ENCODE assay signal across 12 cellular contexts in genomic region chr1:40952744-40953315, GRCh38. TPM values are rescaled to one million over a fixed set of nuclear protein-coding genes. Genes with fewer than 3 reads are reported as not detected.
DNase-seq lines count a peak whose midpoint lies in the region; ATAC-seq and TF ChIP-seq lines count a peak whose summit lies in the region.
"Had no signal": no experiment of that assay in that cellular context is flagged by ENCODE, and none has a peak within 500 bp of the region (broad histone marks: within the 10 kb centered on the region; RNA-seq: fewer than 3 reads in every experiment).

No MANE protein-coding gene starts in this region.

- DNase-seq in Panc1 (ENCODE audit: low read depth, low spot score) (no peak), NCI-H2171 (lab: John Stamatoyannopoulos, UW) (no peak), NCI-H2107 treated with DMSO at 0.1 percent for 48 hours (lab: John Stamatoyannopoulos, UW; ENCODE audit: unreplicated experiment) (no peak)

- H3K27ac ChIP-seq in 22Rv1 (no peak overlapping the region), DOHH2 (ENCODE audit: low read depth, low read length) (no peak overlapping the region), Panc1 (ENCODE audit: low read length) (peak overlapping the region; percentile 78)
- H3K27ac ChIP-seq: esophagus muscularis mucosa, gastrocnemius medialis, Peyer's patch, thyroid gland had no signal

- ATAC-seq in Panc1 (peak; percentile 29), HG02763 (IDR thresholded peaks at IDR 0.05; ENCODE audit: unreplicated experiment) (no peak), GM18907 (IDR thresholded peaks at IDR 0.05; ENCODE audit: unreplicated experiment) (no peak)

- POLR2A ChIA-PET in Panc1 (lab: Charles Lee) = no interaction called here

- H3K27me3 ChIP-seq in DOHH2 (ENCODE audit: control insufficient read depth, low read length) (peaks cover 16% of the 10 kb centered on the region), Panc1 (ENCODE audit: control insufficient read depth, insufficient read depth, low read length) (no peaks in the 10 kb centered on the region), endocrine pancreas (ENCODE audit: control insufficient read depth, insufficient read depth, low read length) (peaks cover 2% of the 10 kb centered on the region)
- H3K27me3 ChIP-seq: Peyer's patch, thyroid gland had no signal

- CTCF ChIA-PET in Panc1 (lab: Charles Lee) = interaction anchor here (0.5 to 3.7 kb wide), 9 partner anchors 12 to 505 kb away, joined by 3 to 22 read pairs (median 5); partner anchors contain the start of gene CITED4

- H3K9ac ChIP-seq in endocrine pancreas (ENCODE audit: control insufficient read depth, insufficient read depth, low read length) = peak overlapping the region; percentile 33

- no peaks in the 10 kb centered on the region for H4K20me1 ChIP-seq in DOHH2 (ENCODE audit: control insufficient read depth, insufficient read depth, low read depth, low read length)

- in situ Hi-C loops in Panc1 (cut with HindIII; ENCODE audit: low pct_unique_long_range_greater_than_20kb, low sequenced_read_pairs) = no loop called here

- H3K9me3 ChIP-seq in DOHH2 (ENCODE audit: control insufficient read depth, insufficient read depth, low read length) (no peaks in the 10 kb centered on the region), Panc1 (ENCODE audit: control insufficient read depth, insufficient read depth, low read depth, low read length) (no peaks in the 10 kb centered on the region), endocrine pancreas (ENCODE audit: control insufficient read depth, low read length) (no peaks in the 10 kb centered on the region)
- H3K9me3 ChIP-seq: esophagus muscularis mucosa, gastrocnemius medialis, Peyer's patch, thyroid gland had no signal

- H3K79me2 ChIP-seq in DOHH2 (ENCODE audit: control insufficient read depth, low read length) = no peaks in the 10 kb centered on the region

- no peaks in the 10 kb centered on the region for H3F3A ChIP-seq in DOHH2 (ENCODE audit: control insufficient read depth, insufficient read depth)

- no peak overlapping the region for H3K4me2 ChIP-seq in DOHH2 (ENCODE audit: low read length)

- H3K9me2 ChIP-seq in DOHH2 (replicated peaks; ENCODE audit: control insufficient read depth, low read length) = no peaks in the 10 kb centered on the region

- peak; percentile 67 for TF ChIP-seq CTCF in 22Rv1 (IDR thresholded peaks at IDR 0.05)
- TF ChIP-seq CTCF in DOHH2 (IDR thresholded peaks at IDR 0.05; ENCODE audit: low read depth, low read length, poor library complexity, severe bottlenecking) = peak; percentile 18
- TF ChIP-seq CTCF in Panc1 (IDR thresholded peaks at IDR 0.05) = no peak

- no peaks in the 10 kb centered on the region for H3K36me3 ChIP-seq in DOHH2 (ENCODE audit: control insufficient read depth, low read length)
- H3K36me3 ChIP-seq in Panc1 (ENCODE audit: control insufficient read depth, insufficient read depth, low read length) = no peaks in the 10 kb centered on the region
- H3K36me3 ChIP-seq in endocrine pancreas (ENCODE audit: control insufficient read depth, insufficient read depth, low read length) = no peaks in the 10 kb centered on the region
- H3K36me3 ChIP-seq: esophagus muscularis mucosa, gastrocnemius medialis, Peyer's patch, thyroid gland had no signal

- H3K4me3 ChIP-seq in DOHH2 (ENCODE audit: low read length) (no peak overlapping the region), Panc1 (ENCODE audit: low read depth in 2 of 2, low read length in 2 of 2) (no peak overlapping the region), endocrine pancreas (ENCODE audit: control insufficient read depth, insufficient read depth, low read length) (no peak overlapping the region)
- H3K4me3 ChIP-seq: esophagus muscularis mucosa, gastrocnemius medialis, Peyer's patch, thyroid gland had no signal

- intact Hi-C loops in Panc1 (cut with micrococcal nuclease; ENCODE audit: unreplicated experiment) = loop anchor here (1.0 to 5.0 kb wide), 3 partner anchors 90 to 181 kb away; partner anchors contain the start of gene CITED4

- H3K4me1 ChIP-seq in DOHH2 (ENCODE audit: control insufficient read depth, low read length) (0 out of 2 replicates have a peak, but pooled peaks cover 3% of the 10 kb centered on the region), Panc1 (ENCODE audit: control insufficient read depth, insufficient read depth, low read length) (peaks cover 28% of the 10 kb centered on the region), endocrine pancreas (ENCODE audit: control insufficient read depth, insufficient read depth, low read length) (no peaks in the 10 kb centered on the region)
- H3K4me1 ChIP-seq: gastrocnemius medialis, thyroid gland had no signal

- BruUV-seq in Panc1 (replicated peaks; lab: Mats Ljungman, UMichigan) = no TSS peak

RNA-seq across cellular contexts. Expression of gene CTPS1, which starts 26.7 kb away (rescaled TPM):
- 166 TPM for total RNA-seq in Panc1 (2021; ENCODE audit: unreplicated experiment)
- 83.3 TPM for polyA plus RNA-seq in Panc1 (2012; ENCODE audit: insufficient read length)
